Comparison of ENCODE assay signal across 24 cellular contexts in genomic region chr2:146128216-146128615, GRCh38.
"Had no signal": no experiment of that assay in that cellular context is flagged by ENCODE, and none has a peak within 500 bp of the region (broad histone marks: within the 10 kb centered on the region; RNA-seq: fewer than 3 reads in every experiment).

No MANE protein-coding gene starts in this region.

- ATAC-seq: left lung; naive thymus-derived CD4-positive, alpha-beta T cell; sciatic nerve; stimulated activated naive B cell treated with anti-CD40 and anti-IgM and Interleukin-4, amounts not matched to agents 10 μg/mL and 1 μg/mL and 100 μg/mL, for 72 hours had no signal

- H3K4me1 ChIP-seq: left lung, transverse colon, uterus had no signal

- H3K36me3 ChIP-seq: left lung, transverse colon, uterus had no signal

- H3K4me3 ChIP-seq: hepatocyte, left lung, lung, smooth muscle cell, transverse colon, uterus had no signal

- H3K27me3 ChIP-seq: hepatocyte, left lung, transverse colon, uterus had no signal

- H3K4me1 Mint-ChIP-seq: activated naive CD4-positive, alpha-beta T cell treated with anti-CD3 and anti-CD28 coated beads, Interleukin-2, amount 50 U/mL, for 24 hours; brain; immature natural killer cell; naive thymus-derived CD4-positive, alpha-beta T cell; neural crest cell; stimulated activated naive B cell treated with anti-CD40 and anti-IgM and Interleukin-4, amounts not matched to agents 10 μg/mL and 1 μg/mL and 100 μg/mL, for 72 hours had no signal

- H3K27me3 Mint-ChIP-seq: activated naive CD4-positive, alpha-beta T cell treated with anti-CD3 and anti-CD28 coated beads, Interleukin-2, amount 50 U/mL, for 24 hours; dendritic cell treated with granulocyte-macrophage colony-stimulating factor and Interleukin-4, amounts not matched to agents 40 ng/mL and 50 ng/mL, for 4 days; naive thymus-derived CD4-positive, alpha-beta T cell; stimulated activated naive B cell treated with anti-CD40 and anti-IgM and Interleukin-4, amounts not matched to agents 10 μg/mL and 1 μg/mL and 100 μg/mL, for 72 hours had no signal

- H3K79me2 ChIP-seq: hepatocyte had no signal

- H3K9me3 ChIP-seq: left lung, transverse colon, uterus had no signal

- DNase-seq: activated CD4-positive, alpha-beta T cell treated with anti-CD3 and anti-CD28 coated beads for 1 hour; activated CD4-positive, alpha-beta T cell treated with anti-CD3 and anti-CD28 coated beads, Interleukin-2, amount 50 U/mL, for 1 hour; activated gamma-delta T cell treated with Interleukin-2 at 50 U/mL for 16 hours; activated T-cell treated with anti-CD3 and anti-CD28 coated beads, Interleukin-2, amount 50 U/mL, for 1 hour; aorta; effector CD4-positive, alpha-beta T cell; glutamatergic neuron; immature natural killer cell; left lung; naive thymus-derived CD4-positive, alpha-beta T cell; stimulated activated CD4-positive, alpha-beta T cell treated with anti-CD3 and anti-CD28 coated beads, Interleukin-15, amount 100 ng/mL, for 24 hours; stimulated activated CD4-positive, alpha-beta T cell treated with anti-CD3 and anti-CD28 coated beads, Interleukin-2, amount 100 ng/mL, for 48 hours; stimulated activated CD8-positive, alpha-beta memory T cell treated with anti-CD3 and anti-CD28 coated beads, Interleukin-4, amount 100 ng/mL, for 48 hours; stimulated activated naive B cell treated with anti-CD40 and anti-IgM and Interleukin-4, amounts not matched to agents 10 μg/mL and 1 μg/mL and 100 μg/mL, for 72 hours; transverse colon; uterus had no signal

- H3K27ac ChIP-seq: hepatocyte, left lung, transverse colon, uterus had no signal

- H3K4me3 Mint-ChIP-seq: activated naive CD4-positive, alpha-beta T cell treated with anti-CD3 and anti-CD28 coated beads, Interleukin-2, amount 50 U/mL, for 24 hours; brain; dendritic cell treated with granulocyte-macrophage colony-stimulating factor and Interleukin-4, amounts not matched to agents 40 ng/mL and 50 ng/mL, for 4 days; immature natural killer cell; naive thymus-derived CD4-positive, alpha-beta T cell; neural crest cell; stimulated activated naive B cell treated with anti-CD40 and anti-IgM and Interleukin-4, amounts not matched to agents 10 μg/mL and 1 μg/mL and 100 μg/mL, for 72 hours had no signal

- H3K4me2 ChIP-seq: hepatocyte, smooth muscle cell had no signal

- H3K27ac Mint-ChIP-seq: activated naive CD4-positive, alpha-beta T cell treated with anti-CD3 and anti-CD28 coated beads, Interleukin-2, amount 50 U/mL, for 24 hours; brain; dendritic cell treated with granulocyte-macrophage colony-stimulating factor and Interleukin-4, amounts not matched to agents 40 ng/mL and 50 ng/mL, for 4 days; immature natural killer cell; naive thymus-derived CD4-positive, alpha-beta T cell; stimulated activated naive B cell treated with anti-CD40 and anti-IgM and Interleukin-4, amounts not matched to agents 10 μg/mL and 1 μg/mL and 100 μg/mL, for 72 hours had no signal

- H3K36me3 Mint-ChIP-seq: activated naive CD4-positive, alpha-beta T cell treated with anti-CD3 and anti-CD28 coated beads, Interleukin-2, amount 50 U/mL, for 24 hours; brain; immature natural killer cell; naive thymus-derived CD4-positive, alpha-beta T cell; stimulated activated naive B cell treated with anti-CD40 and anti-IgM and Interleukin-4, amounts not matched to agents 10 μg/mL and 1 μg/mL and 100 μg/mL, for 72 hours had no signal

- H2AFZ ChIP-seq: hepatocyte had no signal
